In the genomic region with DNA sequence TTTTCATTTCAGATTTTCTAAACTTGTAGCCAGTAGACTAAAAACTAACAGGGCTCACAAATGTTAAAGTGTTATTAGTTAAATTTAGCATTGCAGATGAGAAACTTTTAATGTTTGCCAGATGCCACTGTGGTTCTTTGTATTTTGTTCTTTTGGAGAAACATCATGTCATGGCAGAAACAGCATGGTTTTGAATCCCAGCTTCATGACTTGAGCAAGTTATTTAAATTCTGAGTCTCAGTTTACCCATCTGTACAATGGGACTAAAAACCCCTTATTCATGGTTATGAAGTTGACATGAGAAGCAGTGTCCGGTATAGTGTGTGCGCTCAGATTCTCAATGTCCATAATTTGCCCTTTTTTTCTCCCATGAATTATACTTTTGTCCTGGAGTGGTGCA, we compare ENCODE assay signal across 8 cellular contexts.
"Had no signal": no experiment of that assay in that cellular context is flagged by ENCODE, and none has a peak within 500 bp of the region (broad histone marks: within the 10 kb centered on the region; RNA-seq: fewer than 3 reads in every experiment).

No MANE protein-coding gene starts in this region.

- ATAC-seq: GM23338 had no signal

- DNase-seq: H9, HCEC 1CT, IMR-90, KBM-7 had no signal

- H3K27ac ChIP-seq: HL-60 had no signal

- H3K4me2 ChIP-seq: GM23338 had no signal

- H3K4me3 ChIP-seq: GM23338 had no signal

- FAIRE-seq: H1, H54 had no signal

- H3K4me3 Mint-ChIP-seq: GM23338, H9 had no signal

- H2AFZ ChIP-seq: GM23338 had no signal

- H3K4me1 Mint-ChIP-seq: GM23338, H9 had no signal

- H3K27ac Mint-ChIP-seq: GM23338, H9 had no signal
